ENCODE assay signal across 14 cellular contexts in the genomic region with DNA sequence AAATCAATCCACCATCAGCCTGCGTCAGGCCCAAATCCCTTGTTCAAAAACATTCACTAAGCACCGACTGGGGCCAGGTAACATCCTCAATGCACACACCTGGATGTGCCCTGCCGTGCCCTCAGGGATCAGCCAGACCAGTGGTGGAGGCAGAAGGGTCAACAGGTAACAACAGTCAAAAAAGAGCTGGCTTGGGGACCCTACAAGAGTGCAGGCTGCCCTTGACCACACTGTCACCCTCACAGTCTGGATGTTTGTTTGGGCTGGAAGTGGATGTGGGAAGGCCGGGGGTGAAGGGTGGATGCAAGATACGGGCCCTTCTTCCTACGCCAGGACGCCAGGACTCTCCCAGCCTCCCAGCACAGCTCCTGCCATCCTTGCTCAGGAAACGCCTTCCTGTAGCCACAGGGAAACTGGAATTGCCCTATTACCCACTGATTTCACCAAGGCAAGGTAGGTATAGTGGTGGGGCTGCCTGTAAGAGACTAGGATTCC. TPM values are rescaled to one million over a fixed set of nuclear protein-coding genes. Genes with fewer than 3 reads are reported as not detected.
DNase-seq lines count a peak whose midpoint lies in the region; ATAC-seq and TF ChIP-seq lines count a peak whose summit lies in the region.
"Had no signal": no experiment of that assay in that cellular context is flagged by ENCODE, and none has a peak within 500 bp of the region (broad histone marks: within the 10 kb centered on the region; RNA-seq: fewer than 3 reads in every experiment).

No MANE protein-coding gene starts in this region.

- H3K27me3 Mint-ChIP-seq in osteocyte (ENCODE audit: unreplicated experiment): no peaks in the 10 kb centered on the region

- H3K4me1 ChIP-seq in ACC112 (ENCODE audit: control insufficient read depth, insufficient read depth, low read length, unreplicated experiment): peaks cover 54% of the 10 kb centered on the region
- H3K4me1 ChIP-seq in PC-3 (ENCODE audit: insufficient read depth, low read length): peaks cover 34% of the 10 kb centered on the region
- H3K4me1 ChIP-seq in esophagus muscularis mucosa: peaks cover 16 to 78% (median 61%) of the 10 kb centered on the region in 4 donors
- peaks cover 3% of the 10 kb centered on the region; the same call in 1 of the 2 replicates for H3K4me1 ChIP-seq in BE2C
- H3K4me1 ChIP-seq: ascending aorta had no signal

- H4K20me1 ChIP-seq in PC-3 (ENCODE audit: low read length): no peaks in the 10 kb centered on the region; the same call in 1 of the 2 replicates

- H3K27me3 ChIP-seq in ACC112 (ENCODE audit: insufficient read depth, low read length) (no peaks in the 10 kb centered on the region), PC-3 (ENCODE audit: low read length) (no peaks in the 10 kb centered on the region), esophagus muscularis mucosa (no peaks in the 10 kb centered on the region), BE2C (no peaks in the 10 kb centered on the region)
- H3K27me3 ChIP-seq: ascending aorta had no signal

- CTCF ChIA-PET in PC-3 (lab: Charles Lee): no interaction called here

- WGBS in esophagus muscularis mucosa: 93% methylated on average over 7 of the region's 8 CpGs

- no peak for TF ChIP-seq POLR2A in esophagus muscularis mucosa (IDR thresholded peaks at IDR 0.05; ENCODE audit: low read depth)

- DNase-seq in PC-3: no peak
- DNase-seq in esophagus muscularis mucosa (ENCODE audit: extremely low spot score): no peak
- no peak for DNase-seq in osteocyte (ENCODE audit: extremely low spot score, unreplicated experiment)
- DNase-seq in NCI-H446 treated with DMSO at 0.1 percent for 48 hours (lab: John Stamatoyannopoulos, UW): no peak
- DNase-seq in SKM-1 treated with dmso at 0.1 percent for 144 hours (lab: John Stamatoyannopoulos, UW; ENCODE audit: unreplicated experiment): no peak
- no peak for DNase-seq in BE2C
- DNase-seq in putamen (ENCODE audit: low spot score): no peak
- DNase-seq: activated CD8-positive, alpha-beta memory T cell treated with anti-CD3 and anti-CD28 coated beads, Interleukin-2, amount 50 U/mL, for 4 hours; KG1; NCI-H2029 treated with DMSO at 0.1 percent for 48 hours; NK-92 treated with Interleukin-12 subunit alpha and Interleukin-12 subunit beta, amount 100 ng/mL, for 24 hours; T1000 had no signal

- H3K27ac ChIP-seq in ACC112 (ENCODE audit: low read depth, low read length) (no peak overlapping the region), PC-3 (ENCODE audit: low read length) (no peak overlapping the region), esophagus muscularis mucosa (replicated peaks in 1 of 4) (peak overlapping the region in 3 of 4 donors; percentile 85 to 93 (median 86))
- H3K27ac ChIP-seq: ascending aorta had no signal

- peak overlapping the region; percentile 80 for H3K4me3 Mint-ChIP-seq in osteocyte (ENCODE audit: unreplicated experiment)

- no peaks in the 10 kb centered on the region for H3F3A ChIP-seq in PC-3 (ENCODE audit: low read length, unreplicated experiment)

- H3K4me3 ChIP-seq in ACC112 (ENCODE audit: low read depth, low read length): peak overlapping the region; percentile 97
- H3K4me3 ChIP-seq in PC-3 (ENCODE audit: low read length): no peak overlapping the region
- H3K4me3 ChIP-seq in esophagus muscularis mucosa: no peak overlapping the region
- no peak overlapping the region for H3K4me3 ChIP-seq in BE2C (ENCODE audit: low read depth, low read length)

- H3K79me2 ChIP-seq in ACC112 (ENCODE audit: control insufficient read depth, insufficient read depth, low read length, unreplicated experiment): peaks cover 73% of the 10 kb centered on the region
- H3K79me2 ChIP-seq in PC-3 (ENCODE audit: low read length): peaks cover 70% of the 10 kb centered on the region

- H3K9ac ChIP-seq in PC-3 (ENCODE audit: low read length): no peak overlapping the region

- no peak for ATAC-seq in PC-3

- BruUV-seq in PC-3 (replicated peaks; lab: Mats Ljungman, UMichigan): no TSS peak

- 0 out of 2 replicates have a peak overlapping the region, but pooled peaks have one; percentile 97 for H3K4me2 ChIP-seq in PC-3 (ENCODE audit: low read length)

- intact Hi-C loops in PC-3 (cut with micrococcal nuclease): no loop called here
- intact Hi-C loops in esophagus muscularis mucosa (cut with DNase I): no loop called here

- POLR2A ChIA-PET in PC-3 (lab: Charles Lee; ENCODE audit: unreplicated experiment): no interaction called here

- no peak for TF ChIP-seq EP300 in esophagus muscularis mucosa (IDR thresholded peaks at IDR 0.05)

- no peaks in the 10 kb centered on the region for H3K36me3 Mint-ChIP-seq in osteocyte (ENCODE audit: unreplicated experiment)

- no peak overlapping the region for H2AFZ ChIP-seq in ACC112 (ENCODE audit: low read length, unreplicated experiment)
- H2AFZ ChIP-seq in PC-3 (ENCODE audit: low read length): no peak overlapping the region

- H3K36me3 ChIP-seq in ACC112 (ENCODE audit: insufficient read depth, low read length): no peaks in the 10 kb centered on the region
- H3K36me3 ChIP-seq in PC-3 (ENCODE audit: low read depth, low read length): no peaks in the 10 kb centered on the region
- H3K36me3 ChIP-seq in esophagus muscularis mucosa: no peaks in the 10 kb centered on the region
- H3K36me3 ChIP-seq in BE2C: no peaks in the 10 kb centered on the region
- H3K36me3 ChIP-seq: ascending aorta had no signal

- H3K9me3 Mint-ChIP-seq in osteocyte (ENCODE audit: unreplicated experiment): no peaks in the 10 kb centered on the region

- H3K9me2 ChIP-seq in PC-3 (replicated peaks; ENCODE audit: low read length): no peaks in the 10 kb centered on the region

- no peaks in the 10 kb centered on the region for H3K9me3 ChIP-seq in PC-3 (ENCODE audit: low read length)
- H3K9me3 ChIP-seq in esophagus muscularis mucosa: no peaks in the 10 kb centered on the region
- no peaks in the 10 kb centered on the region for H3K9me3 ChIP-seq in BE2C
- H3K9me3 ChIP-seq: ascending aorta had no signal

- H3K27ac Mint-ChIP-seq in osteocyte (ENCODE audit: unreplicated experiment): peak overlapping the region; percentile 65

- TF ChIP-seq CTCF in PC-3 (conservative IDR thresholded peaks at IDR 0.05; ENCODE audit: low read depth, low read length) (no peak), esophagus muscularis mucosa (IDR thresholded peaks at IDR 0.05) (no peak), osteocyte (IDR thresholded peaks at IDR 0.05) (no peak), BE2C (IDR thresholded peaks at IDR 0.05; ENCODE audit: low read depth, low read length) (no peak)

- H3K4me1 Mint-ChIP-seq in osteocyte (ENCODE audit: unreplicated experiment): peaks cover 61% of the 10 kb centered on the region

RNA-seq across cellular contexts. Expression of gene BIN1, which starts 2.7 kb away (rescaled TPM):
- 58.9 and 77.5 TPM in 2 replicates for total RNA-seq in PC-3 (2014; rRNA removed)
- total RNA-seq in esophagus muscularis mucosa: 10 to 100 TPM; 32.4 to 78.2 (median 50.2) TPM
- 101 TPM in 2 replicates for total RNA-seq in osteocyte
- polyA plus RNA-seq in BE2C (2012; ENCODE audit: insufficient read depth, insufficient read length, low read depth): 83.3 TPM

Comparison
In these comparisons a context has a peak if more than half of its experiments do, and no peak if none do; other contexts are left out.
1. H3K27ac ChIP-seq: peak in esophagus muscularis mucosa (3 of 4); none in ACC112 (single experiment) and PC-3 (single experiment).